In the genomic region with DNA sequence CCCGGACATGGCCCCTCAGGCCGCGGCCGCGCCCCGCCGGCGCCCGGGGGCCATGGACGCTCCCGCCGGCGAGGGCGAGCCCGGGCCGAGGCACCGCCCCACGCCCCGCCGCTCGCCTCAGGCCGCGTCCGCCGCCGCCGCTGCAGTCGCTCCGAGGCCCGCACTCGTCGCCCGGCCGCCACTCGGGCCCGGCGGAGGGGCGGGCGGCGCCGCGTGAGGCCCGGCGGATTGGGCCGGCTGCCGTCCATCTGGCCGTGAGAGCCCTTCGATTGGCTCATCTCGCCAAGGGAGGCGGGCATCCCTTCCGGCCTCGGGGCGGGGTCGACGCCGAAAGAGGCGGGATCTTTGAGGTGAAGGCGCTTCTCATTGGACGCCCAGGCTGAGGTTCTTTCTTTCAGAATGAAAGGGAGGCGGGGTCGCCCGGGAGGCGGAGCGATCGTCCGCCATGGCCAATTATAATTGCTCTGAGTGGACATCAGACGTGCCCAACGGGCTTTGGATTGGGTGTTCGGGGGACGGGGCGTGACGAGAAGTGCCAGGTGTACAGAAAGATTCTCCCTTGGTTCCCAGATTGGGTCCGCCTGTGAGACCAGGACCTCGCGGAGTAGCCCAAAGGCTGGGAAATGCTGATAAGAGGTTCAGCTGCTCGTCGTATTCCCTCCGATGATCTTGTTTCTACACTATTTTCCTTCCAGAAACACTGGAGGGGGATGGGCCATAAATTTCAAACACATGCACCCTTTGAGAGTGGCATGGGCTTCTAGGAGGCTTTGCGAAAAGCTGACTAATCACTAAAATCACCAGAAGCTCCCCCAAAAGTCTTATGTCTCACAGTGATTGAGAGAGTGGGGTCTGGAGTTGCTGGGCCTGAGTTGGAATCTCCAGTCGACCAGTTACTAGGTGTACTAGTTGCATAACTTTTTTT, we compare ENCODE assay signal across 8 cellular contexts. TPM values are rescaled to one million over a fixed set of nuclear protein-coding genes. Genes with fewer than 3 reads are reported as not detected.
DNase-seq lines count a peak whose midpoint lies in the region; ATAC-seq and TF ChIP-seq lines count a peak whose summit lies in the region.

Gene GNA12 (minus strand): TSS at position 156 of the 925 bp plus-strand sequence. CDS start 147 bp downstream, at position 9.

- H3K4me3 ChIP-seq in SK-N-SH (ENCODE audit: low read depth in 2 of 2, low read length in 1 of 2) (peak within 1 kb of the TSS; percentile 58 to 70), testis (peak within 1 kb of the TSS; percentile 66 to 75)

- TF ChIP-seq CTCF in SK-N-SH (IDR thresholded peaks at IDR 0.05) (no peak), omental fat pad (IDR thresholded peaks at IDR 0.05) (no peak), testis (IDR thresholded peaks at IDR 0.05) (no peak)

- peak within 1 kb of the TSS; percentile 85 for H2AFZ ChIP-seq in SK-N-SH (ENCODE audit: low read depth)

- TF ChIP-seq POLR2A in testis (IDR thresholded peaks at IDR 0.05): no peak

- no peak for TF ChIP-seq EP300 in SK-N-SH (IDR thresholded peaks at IDR 0.05; ENCODE audit: borderline replicate concordance in 1 of 2, low read depth in 1 of 2, low read length in 1 of 2)

- peaks cover 43% of the 10 kb centered on the region for H3K79me2 ChIP-seq in SK-N-SH (ENCODE audit: insufficient read depth)

- peak within 1 kb of the TSS; percentile 67 for H3K9ac ChIP-seq in SK-N-SH

- H3K9me2 ChIP-seq in SK-N-SH: no peaks in the 10 kb centered on the region

- H3K4me1 ChIP-seq in SK-N-SH (ENCODE audit: control insufficient read depth in 1 of 2, insufficient read depth in 2 of 2, low read depth in 1 of 2, low read length in 1 of 2) (peaks cover 3 to 8% of the 10 kb centered on the region in 2 experiments; a peak in 2 of 4 replicates), testis (peaks cover 21% of the 10 kb centered on the region)

- no peak for TF ChIP-seq RAD21 in SK-N-SH (IDR thresholded peaks at IDR 0.05; ENCODE audit: low read length)

- H3K9me3 ChIP-seq in SK-N-SH (no peaks in the 10 kb centered on the region), testis (no peaks in the 10 kb centered on the region)

- H3K27ac ChIP-seq in SK-N-SH (ENCODE audit: low read depth in 2 of 2, low read length in 1 of 2) (peak within 1 kb of the TSS in 1 of 2 experiments; percentile 73; a peak in 2 of 4 replicates), testis (peak within 1 kb of the TSS; percentile 33 to 63)

- intact Hi-C loops in testis (cut with DNase I; ENCODE audit: low total_unique reads): no loop called here

- peak; percentile 95 for ATAC-seq in HG02571 (IDR thresholded peaks at IDR 0.05; ENCODE audit: unreplicated experiment)
- peak; percentile 98 for ATAC-seq in omental fat pad (ENCODE audit: low FRiP score)

- H3K27me3 ChIP-seq in SK-N-SH (ENCODE audit: insufficient read depth) (no peaks in the 10 kb centered on the region), testis (no peaks in the 10 kb centered on the region)

- H3K4me2 ChIP-seq in SK-N-SH: peak within 1 kb of the TSS; percentile 93

- H4K20me1 ChIP-seq in SK-N-SH (ENCODE audit: insufficient read depth): peaks cover 26% of the 10 kb centered on the region

- no peaks in the 10 kb centered on the region for H3F3A ChIP-seq in SK-N-SH (replicated peaks; ENCODE audit: insufficient read depth)

- peaks cover 0 to 6% of the 10 kb centered on the region in 2 experiments for H3K36me3 ChIP-seq in SK-N-SH (replicated peaks in 1 of 2; ENCODE audit: control insufficient read depth in 1 of 2, insufficient read depth in 2 of 2, low read length in 1 of 2)
- H3K36me3 ChIP-seq in testis (ENCODE audit: low read depth, missing control alignments): no peaks in the 10 kb centered on the region

- POLR2A ChIA-PET in SK-N-SH (lab: Yijun Ruan, JAX): interaction anchor here (1.1 kb wide), 1 partner anchor 81 kb away, joined by 3 read pairs; no protein-coding TSS in a partner anchor

- DNase-seq in GM04504 (ENCODE audit: low read depth) (peak; percentile 97), NCI-H1048 (lab: John Stamatoyannopoulos, UW) (peak; percentile 96), SK-N-SH (peak; percentile 100), globus pallidus (ENCODE audit: low spot score) (peak; percentile 98), omental fat pad (ENCODE audit: low spot score) (peak; percentile 95), testis (peak; percentile 99)
- DNase-seq in activated naive CD4-positive, alpha-beta T cell treated with anti-CD3 and anti-CD28 coated beads, Interleukin-2, amount 50 U/mL, for 16 hours: peak; percentile 99

- WGBS in SK-N-SH (ENCODE audit: low lambda C conversion rate): 6% methylated on average over 23 of the region's 80 CpGs
- 1 to 2% methylated on average over 33 to 65 of the region's 80 CpGs for WGBS in testis, 2 donors

- CTCF ChIA-PET in SK-N-SH (lab: Yijun Ruan, JAX): interaction anchor here (1.2 to 1.5 kb wide), 3 partner anchors 20 to 173 kb away, joined by 3 to 11 read pairs (median 4); no protein-coding TSS in a partner anchor

TF ChIP-seq in SK-N-SH, 30 proteins besides CTCF, POLR2A, EP300 and RAD21:
- TF ChIP-seq, protein P1, sequence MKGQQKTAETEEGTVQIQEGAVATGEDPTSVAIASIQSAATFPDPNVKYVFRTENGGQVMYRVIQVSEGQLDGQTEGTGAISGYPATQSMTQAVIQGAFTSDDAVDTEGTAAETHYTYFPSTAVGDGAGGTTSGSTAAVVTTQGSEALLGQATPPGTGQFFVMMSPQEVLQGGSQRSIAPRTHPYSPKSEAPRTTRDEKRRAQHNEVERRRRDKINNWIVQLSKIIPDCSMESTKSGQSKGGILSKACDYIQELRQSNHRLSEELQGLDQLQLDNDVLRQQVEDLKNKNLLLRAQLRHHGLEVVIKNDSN (IDR thresholded peaks at IDR 0.05; ENCODE audit: borderline replicate concordance, low read depth): no peak
- TF ChIP-seq NFIC (IDR thresholded peaks at IDR 0.05; ENCODE audit: borderline replicate concordance) (no peak), ELF1 (IDR thresholded peaks at IDR 0.05) (peak; percentile 65; the same call in 1 of the 2 replicates), POLR2AphosphoS5 (IDR thresholded peaks at IDR 0.05; ENCODE audit: low read depth, low read length) (peak; percentile 83; the same call in 1 of the 2 replicates), FOXM1 (IDR thresholded peaks at IDR 0.05; ENCODE audit: low read depth) (no peak), GABPA (IDR thresholded peaks at IDR 0.05; ENCODE audit: low read depth) (peak; percentile 47), RFX5 (IDR thresholded peaks at IDR 0.05; ENCODE audit: low read length) (peak; percentile 94), MXI1 (IDR thresholded peaks at IDR 0.05; ENCODE audit: low read depth, low read length) (peak; percentile 76)
- TF ChIP-seq, protein P2, sequence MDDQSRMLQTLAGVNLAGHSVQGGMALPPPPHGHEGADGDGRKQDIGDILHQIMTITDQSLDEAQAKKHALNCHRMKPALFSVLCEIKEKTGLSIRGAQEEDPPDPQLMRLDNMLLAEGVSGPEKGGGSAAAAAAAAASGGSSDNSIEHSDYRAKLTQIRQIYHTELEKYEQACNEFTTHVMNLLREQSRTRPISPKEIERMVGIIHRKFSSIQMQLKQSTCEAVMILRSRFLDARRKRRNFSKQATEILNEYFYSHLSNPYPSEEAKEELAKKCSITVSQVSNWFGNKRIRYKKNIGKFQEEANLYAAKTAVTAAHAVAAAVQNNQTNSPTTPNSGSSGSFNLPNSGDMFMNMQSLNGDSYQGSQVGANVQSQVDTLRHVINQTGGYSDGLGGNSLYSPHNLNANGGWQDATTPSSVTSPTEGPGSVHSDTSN (IDR thresholded peaks at IDR 0.05): peak; percentile 99

RNA-seq across cellular contexts. Expression of gene GNA12, which starts in this region (rescaled TPM):
- polyA plus RNA-seq in SK-N-SH (2012; rRNA removed) (55.3 and 64.8 TPM in 2 replicates), testis (ENCODE audit: insufficient read depth, low read depth, low replicate concordance) (53.2 TPM)
- 39.3 and 56.9 TPM in 2 replicates for polyA plus RNA-seq in SK-N-SH (2012; cell fraction: cytosol; rRNA removed)
- polyA plus RNA-seq in SK-N-SH (2012; cell fraction: nucleus; rRNA removed): 41.0 and 50.4 TPM in 2 replicates
- total RNA-seq in omental fat pad (10 to 100 TPM; 26.3 to 54.8 (median 36.9) TPM), testis (10 to 100 TPM; 50.0 to 69.6 TPM)
